ENCODE assay signal across 2 cellular contexts in genomic region chr2:147467441-147467840, GRCh38.
TF ChIP-seq lines count a peak whose summit lies in the region.

No MANE protein-coding gene starts in this region.

TF ChIP-seq in HEK293T, 16 proteins besides CTCF, POLR2A, EP300 and RAD21:
- TF ChIP-seq CTBP1 (IDR thresholded peaks at IDR 0.05; ENCODE audit: borderline replicate concordance) (no peak), ZNF384 (IDR thresholded peaks at IDR 0.05) (no peak)
- TF ChIP-seq, protein P1, sequence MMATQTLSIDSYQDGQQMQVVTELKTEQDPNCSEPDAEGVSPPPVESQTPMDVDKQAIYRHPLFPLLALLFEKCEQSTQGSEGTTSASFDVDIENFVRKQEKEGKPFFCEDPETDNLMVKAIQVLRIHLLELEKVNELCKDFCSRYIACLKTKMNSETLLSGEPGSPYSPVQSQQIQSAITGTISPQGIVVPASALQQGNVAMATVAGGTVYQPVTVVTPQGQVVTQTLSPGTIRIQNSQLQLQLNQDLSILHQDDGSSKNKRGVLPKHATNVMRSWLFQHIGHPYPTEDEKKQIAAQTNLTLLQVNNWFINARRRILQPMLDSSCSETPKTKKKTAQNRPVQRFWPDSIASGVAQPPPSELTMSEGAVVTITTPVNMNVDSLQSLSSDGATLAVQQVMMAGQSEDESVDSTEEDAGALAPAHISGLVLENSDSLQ (IDR thresholded peaks at IDR 0.05), result peak; percentile 45

TF ChIP-seq in H1, 55 proteins besides CTCF, POLR2A, EP300 and RAD21:
- TF ChIP-seq MAX (IDR thresholded peaks at IDR 0.05), result no peak
- no peak for TF ChIP-seq KDM4A (IDR thresholded peaks at IDR 0.05; ENCODE audit: low read depth, low read length, severe bottlenecking)
- TF ChIP-seq BCL11A (IDR thresholded peaks at IDR 0.05; ENCODE audit: low read depth in 2 of 2, low read length in 2 of 2), result no peak
- no peak for TF ChIP-seq SUZ12 (IDR thresholded peaks at IDR 0.05; ENCODE audit: low read length)
- TF ChIP-seq CEBPB (IDR thresholded peaks at IDR 0.05; ENCODE audit: low read depth, low read length), result no peak
- TF ChIP-seq CHD1 (IDR thresholded peaks at IDR 0.05; ENCODE audit: low read depth, low read length), result no peak
- TF ChIP-seq SRF (IDR thresholded peaks at IDR 0.05; ENCODE audit: low read depth, low read length), result no peak
- no peak for TF ChIP-seq YY1 (IDR thresholded peaks at IDR 0.05; ENCODE audit: low read depth, low read length)
- no peak for TF ChIP-seq CBX5 (IDR thresholded peaks at IDR 0.05; ENCODE audit: low read depth, low read length)
- TF ChIP-seq SIN3A (conservative IDR thresholded peaks at IDR 0.05 in 1 of 2, IDR thresholded peaks at IDR 0.05 in 1 of 2; ENCODE audit: low read depth in 1 of 2, low read length in 2 of 2), result no peak
- no peak for TF ChIP-seq RXRA (IDR thresholded peaks at IDR 0.05; ENCODE audit: insufficient read depth, low read depth, low read length)
- no peak for TF ChIP-seq SIRT6 (IDR thresholded peaks at IDR 0.05; ENCODE audit: low read length)
- TF ChIP-seq TBP (IDR thresholded peaks at IDR 0.05; ENCODE audit: low read depth, low read length), result no peak
- no peak for TF ChIP-seq ZNF274 (IDR thresholded peaks at IDR 0.05; ENCODE audit: borderline replicate concordance, extremely low read depth, low read length)
- no peak for TF ChIP-seq SAP30 (IDR thresholded peaks at IDR 0.05; ENCODE audit: insufficient read depth, insufficient replicate concordance, low read length)
